ENCODE assay signal across 1 cellular context in genomic region chr5:113053614-113054013, GRCh38.
TF ChIP-seq lines count a peak whose summit lies in the region.

No MANE protein-coding gene starts in this region.

TF ChIP-seq in IMR-90, 13 proteins besides CTCF, POLR2A, EP300 and RAD21:
- peak; percentile 70 for TF ChIP-seq CEBPB (IDR thresholded peaks at IDR 0.05; ENCODE audit: low read depth, low read length)
- TF ChIP-seq MAZ (IDR thresholded peaks at IDR 0.05; ENCODE audit: borderline replicate concordance, low read depth, low read length) = no peak
